ENCODE assay signal across 8 cellular contexts in the genomic region with DNA sequence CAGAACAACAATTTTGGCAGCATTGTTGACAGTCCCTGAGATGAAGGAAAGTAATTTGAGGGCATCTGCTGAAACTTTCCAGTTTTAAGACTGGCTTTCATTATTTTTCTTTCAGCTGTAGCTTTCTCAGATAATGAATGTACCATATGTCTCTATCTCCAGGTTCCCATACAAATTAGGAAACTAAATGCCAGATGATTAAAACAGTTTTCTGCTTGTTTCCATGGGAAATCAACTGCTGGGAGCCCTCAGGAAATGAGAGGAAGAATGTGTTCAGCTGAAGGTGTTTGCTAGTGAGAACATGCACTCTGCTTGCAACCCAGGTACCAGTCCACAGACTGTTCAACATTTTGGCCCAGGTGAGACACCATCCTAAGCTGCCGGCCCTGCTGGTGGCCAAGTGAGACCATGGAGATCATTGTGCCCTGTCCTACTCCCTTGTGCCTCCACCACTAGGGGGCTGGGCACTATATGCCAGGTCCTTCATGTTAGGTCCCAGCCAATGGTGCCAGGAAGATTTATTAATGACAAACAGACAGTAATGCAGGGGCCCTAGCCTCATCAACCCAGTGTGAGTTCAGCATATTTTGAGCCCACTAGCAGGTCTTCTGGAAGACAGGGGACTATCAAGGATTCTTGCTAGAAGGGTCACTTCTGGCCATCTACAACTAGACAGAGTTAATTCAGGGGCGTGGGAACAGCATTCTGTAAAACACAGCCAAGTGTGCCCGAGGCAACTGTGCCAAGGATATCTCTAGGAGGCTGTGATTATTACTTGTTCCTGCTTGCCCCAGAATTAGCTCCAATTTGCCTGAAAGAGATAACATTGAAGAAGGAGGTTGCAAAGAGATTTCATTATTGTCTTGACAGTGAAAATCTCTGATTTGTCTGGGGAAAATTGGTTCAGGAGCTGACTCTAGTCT. TPM values are rescaled to one million over a fixed set of nuclear protein-coding genes. Genes with fewer than 3 reads are reported as not detected.
DNase-seq lines count a peak whose midpoint lies in the region; ATAC-seq and TF ChIP-seq lines count a peak whose summit lies in the region.

No MANE protein-coding gene starts in this region.

- H3K9me3 Mint-ChIP-seq in T-cell = peaks cover 4 to 15% (median 5%) of the 10 kb centered on the region in 3 donors

- no peak overlapping the region for H3K4me3 Mint-ChIP-seq in T-cell

- H3K27ac ChIP-seq in right atrium auricular region = peak overlapping the region; percentile 46 to 62

- CTCF ChIA-PET in T-cell (lab: Charles Lee) = interaction anchor here (0.6 to 1.4 kb wide), 9 partner anchors 8 to 153 kb away, joined by 3 to 7 read pairs (median 3); no protein-coding TSS in a partner anchor

- H3K4me1 ChIP-seq in right atrium auricular region (peaks cover 0 to 32% of the 10 kb centered on the region in 2 donors), HAP-1 (peaks cover 5% of the 10 kb centered on the region)

- peaks cover 37% of the 10 kb centered on the region for H3K36me3 Mint-ChIP-seq in T-cell

- H3K36me3 ChIP-seq in right atrium auricular region (no peaks in the 10 kb centered on the region), HAP-1 (replicated peaks) (no peaks in the 10 kb centered on the region)

- no peaks in the 10 kb centered on the region for H3K27me3 Mint-ChIP-seq in T-cell

- peak; percentile 24 for DNase-seq in 8988T
- peak in 2 of 34 experiments; percentile 7 to 21 for DNase-seq in T-cell
- no peak for DNase-seq in right atrium auricular region (ENCODE audit: low spot score)
- no peak for DNase-seq in GF-D8 (lab: John Stamatoyannopoulos, UW)
- no peak for DNase-seq in HAP-1 (ENCODE audit: low spot score in 2 of 2)
- no peak for DNase-seq in activated CD8-positive, alpha-beta memory T cell treated with anti-CD3 and anti-CD28 coated beads, Interleukin-2, amount 50 U/mL, for 48 hours

- H3K27ac Mint-ChIP-seq in T-cell = peak overlapping the region; percentile 67 to 72

- POLR2A ChIA-PET in T-cell (lab: Charles Lee) = interaction anchor here in 1 of 2 donors (0.5 kb wide), 1 partner anchor 41 kb away, joined by 4 read pairs; no protein-coding TSS in a partner anchor

- in situ Hi-C loops in HAP-1 (cut with MboI; ENCODE audit: low sequenced_read_pairs) = no loop called here

- TF ChIP-seq CTCF in GM12873 (IDR thresholded peaks at IDR 0.05; ENCODE audit: insufficient read depth, low read depth, low read length, missing control alignments) (peak; percentile 66), right atrium auricular region (IDR thresholded peaks at IDR 0.05) (peak in 1 of 2 donors; percentile 60)

- no peaks in the 10 kb centered on the region for H3K9me3 ChIP-seq in right atrium auricular region
- H3K9me3 ChIP-seq in HAP-1 = no peaks in the 10 kb centered on the region

- H3K4me3 ChIP-seq in right atrium auricular region (no peak overlapping the region), HAP-1 (no peak overlapping the region)

- ATAC-seq in T-cell (replicated peaks in 1 of 4) (no peak), GM21447 (IDR thresholded peaks at IDR 0.05; ENCODE audit: unreplicated experiment) (no peak)

- H3K4me1 Mint-ChIP-seq in T-cell = peaks cover 80 to 88% (median 82%) of the 10 kb centered on the region in 3 donors

- no peaks in the 10 kb centered on the region for H3K27me3 ChIP-seq in right atrium auricular region
- H3K27me3 ChIP-seq in HAP-1 (ENCODE audit: low read depth) = no peaks in the 10 kb centered on the region

RNA-seq across cellular contexts. Expression of gene LRRC8C, which starts 17.0 kb away (rescaled TPM):
- total RNA-seq in T-cell = 10 to 100 TPM; 33.4 to 48.4 (median 41.9) TPM
- 10 to 100 TPM in 1 of 2 donors, 1 to 10 TPM in 1; 9.0 to 11.5 TPM for total RNA-seq in right atrium auricular region
